ENCODE assay signal across 9 cellular contexts in genomic region chr1:84995484-84996334, GRCh38. TPM values are rescaled to one million over a fixed set of nuclear protein-coding genes. Genes with fewer than 3 reads are reported as not detected.
A peak's percentile ranks its signal among the peaks of the same experiment; 100 is the strongest.
DNase-seq lines count a peak whose midpoint lies in the region; ATAC-seq and TF ChIP-seq lines count a peak whose summit lies in the region.
"Had no signal": no experiment of that assay in that cellular context is flagged by ENCODE, and none has a peak within 500 bp of the region (broad histone marks: within the 10 kb centered on the region; RNA-seq: fewer than 3 reads in every experiment).

No MANE protein-coding gene starts in this region.

- no peak overlapping the region for H3K27ac Mint-ChIP-seq in MCF 10A (ENCODE audit: low read depth, unreplicated experiment)

- H3K27ac ChIP-seq in breast epithelium (no peak overlapping the region), SU-DHL-6 (ENCODE audit: low read depth, low read length) (peak overlapping the region; percentile 88), left lung (no peak overlapping the region)

- no TSS peak for BruUV-seq in MCF 10A (replicated peaks; lab: Mats Ljungman, UMichigan)

- H4K20me1 ChIP-seq in SU-DHL-6 (ENCODE audit: low read depth, low read length): no peaks in the 10 kb centered on the region

- peaks cover 48% of the 10 kb centered on the region for H3K79me2 ChIP-seq in SU-DHL-6 (ENCODE audit: insufficient read depth, low read length)

- peaks cover 6% of the 10 kb centered on the region for H3K4me1 Mint-ChIP-seq in MCF 10A (ENCODE audit: insufficient read depth, unreplicated experiment)

- intact Hi-C loops in MCF 10A (cut with micrococcal nuclease) (loop anchor here (2.0 kb wide), 1 partner anchor 51 kb away; no protein-coding TSS in a partner anchor), breast epithelium (cut with DNase I; ENCODE audit: low total_unique reads) (loop anchor here (5.0 kb wide), 1 partner anchor 1472 kb away; the partner anchor contains the start of gene CLCA1), left lung (cut with DNase I) (no loop called here)

- no peaks in the 10 kb centered on the region for H3K9me3 Mint-ChIP-seq in MCF 10A (ENCODE audit: unreplicated experiment)

- peak overlapping the region; percentile 73 for H3K9ac ChIP-seq in SU-DHL-6 (ENCODE audit: low read length)

- H3K4me3 ChIP-seq in breast epithelium: peak overlapping the region in 1 of 3 donors; percentile 53
- peak overlapping the region; percentile 83 for H3K4me3 ChIP-seq in SU-DHL-6 (ENCODE audit: insufficient read depth, low read length, poor library complexity, severe bottlenecking)
- peak overlapping the region in 1 of 2 donors; percentile 56 for H3K4me3 ChIP-seq in left lung

- peak; percentile 37 for ATAC-seq in HG02884 (IDR thresholded peaks at IDR 0.05; ENCODE audit: unreplicated experiment)
- ATAC-seq in left lung: no peak

- TF ChIP-seq CTCF in MCF 10A (IDR thresholded peaks at IDR 0.05; ENCODE audit: unreplicated experiment) (no peak), breast epithelium (IDR thresholded peaks at IDR 0.05) (no peak), SU-DHL-6 (IDR thresholded peaks at IDR 0.05; ENCODE audit: insufficient read depth, low read length, poor library complexity, severe bottlenecking) (no peak), left lung (IDR thresholded peaks at IDR 0.05) (no peak)

- H3K4me3 Mint-ChIP-seq in MCF 10A (ENCODE audit: unreplicated experiment): peak overlapping the region; percentile 0

- no peak for TF ChIP-seq POLR2A in breast epithelium (IDR thresholded peaks at IDR 0.05)

- peak overlapping the region; percentile 99 for H3K4me2 ChIP-seq in SU-DHL-6 (ENCODE audit: low read depth, low read length, poor library complexity, severe bottlenecking)

- H3K9me3 ChIP-seq in breast epithelium (no peaks in the 10 kb centered on the region), SU-DHL-6 (ENCODE audit: insufficient read depth, low read length) (no peaks in the 10 kb centered on the region), left lung (no peaks in the 10 kb centered on the region)

- no peaks in the 10 kb centered on the region for H3K36me3 Mint-ChIP-seq in MCF 10A (ENCODE audit: insufficient read depth, unreplicated experiment)

- H3K4me1 ChIP-seq in breast epithelium (peaks cover 3 to 7% of the 10 kb centered on the region in 2 donors), left lung (peaks cover 10 to 26% of the 10 kb centered on the region in 2 donors)

- H3K27me3 Mint-ChIP-seq in MCF 10A (ENCODE audit: insufficient read depth, unreplicated experiment): peaks cover 12% of the 10 kb centered on the region

- H3K36me3 ChIP-seq in breast epithelium (no peaks in the 10 kb centered on the region), SU-DHL-6 (ENCODE audit: low read length) (no peaks in the 10 kb centered on the region), left lung (no peaks in the 10 kb centered on the region)

- peaks cover 10% of the 10 kb centered on the region; the same call in 1 of the 2 replicates for H3F3A ChIP-seq in SU-DHL-6 (ENCODE audit: insufficient read depth)

- CTCF ChIA-PET in MCF 10A (lab: Yijun Ruan, JAX): interaction anchor here (1.6 kb wide), 1 partner anchor 245 kb away, joined by 5 read pairs; no protein-coding TSS in a partner anchor

- peak overlapping the region; percentile 70 for H2AFZ ChIP-seq in SU-DHL-6 (ENCODE audit: low read depth, low read length, severe bottlenecking)

- POLR2A ChIA-PET in MCF 10A (lab: Yijun Ruan, JAX): no interaction called here

- DNase-seq in MCF 10A (ENCODE audit: unreplicated experiment) (peak; percentile 2), breast epithelium (ENCODE audit: low spot score in 2 of 2) (no peak), hippocampal formation (lab: John Stamatoyannopoulos, UW) (no peak), left lung (no peak), NCI-H1694 treated with DMSO at 0.1 percent for 48 hours (lab: John Stamatoyannopoulos, UW) (no peak)
- peak; percentile 45 for DNase-seq in stimulated activated CD8-positive, alpha-beta memory T cell treated with anti-CD3 and anti-CD28 coated beads, Interleukin-4, amount 100 ng/mL, for 48 hours

- H3K27me3 ChIP-seq in breast epithelium (peaks cover 2 to 13% of the 10 kb centered on the region in 2 donors), SU-DHL-6 (ENCODE audit: low read length) (no peaks in the 10 kb centered on the region), left lung (peaks cover 6 to 52% of the 10 kb centered on the region in 2 donors)

- no peaks in the 10 kb centered on the region for H3K9me2 ChIP-seq in SU-DHL-6 (replicated peaks; ENCODE audit: insufficient read depth, low read length)

RNA-seq across cellular contexts. Expression of gene MCOLN2, which starts 1.2 kb away (rescaled TPM):
- total RNA-seq in MCF 10A (2022) (3.0 and 3.1 TPM in 2 replicates), breast epithelium (1 to 10 TPM in 2 of 3 donors, under 1 TPM in 1; 0.33 to 3.8 (median 1.6) TPM), left lung (1 to 10 TPM; 2.8 to 5.9 TPM)
- total RNA-seq: lung microvascular endothelial cell had no signal

RNA-seq across cellular contexts. Expression of gene MCOLN3, which starts 52.6 kb away (rescaled TPM):
- total RNA-seq in MCF 10A (2022): 0.70 and 1.3 TPM in 2 replicates
- total RNA-seq in breast epithelium: 10 to 100 TPM in 1 of 3 donors, 1 to 10 TPM in 2; 2.9 to 13.6 (median 3.2) TPM
- total RNA-seq in left lung: 1 to 10 TPM; 3.6 to 8.1 TPM
- total RNA-seq: lung microvascular endothelial cell had no signal

Comparison
In these comparisons a context has a peak if more than half of its experiments do, and no peak if none do; other contexts are left out.
1. DNase-seq: peak in MCF 10A (single experiment) and stimulated activated CD8-positive, alpha-beta memory T cell treated with anti-CD3 and anti-CD28 coated beads, Interleukin-4, amount 100 ng/mL, for 48 hours (single experiment); none in breast epithelium (0 of 2), hippocampal formation (0 of 2), left lung (0 of 2) and NCI-H1694 treated with DMSO at 0.1 percent for 48 hours (single experiment).
2. intact Hi-C loops: an anchor here in MCF 10A (2.0 kb wide) and breast epithelium (5.0 kb wide); none called in left lung.